15 cellular contexts compared by ENCODE assay signal in the genomic region with DNA sequence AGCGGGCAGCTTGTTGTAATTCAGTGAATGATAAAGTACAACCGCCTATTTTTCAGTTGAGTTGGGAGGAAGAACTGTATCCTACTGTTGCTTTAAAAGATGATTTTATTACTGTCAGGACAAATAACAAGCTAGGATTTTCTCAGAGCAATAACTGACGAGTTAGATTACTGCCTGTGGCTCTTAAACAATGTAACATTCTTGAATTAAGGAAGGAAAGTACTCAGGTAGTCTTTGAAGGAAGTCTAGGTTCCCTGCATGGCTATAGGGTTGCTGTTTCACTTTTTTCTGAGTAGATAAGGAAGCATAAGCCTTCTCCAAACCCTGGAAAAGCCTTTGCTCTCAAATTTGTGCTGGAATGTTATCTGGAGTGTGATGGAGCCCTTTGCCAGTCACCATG. TPM values are rescaled to one million over a fixed set of nuclear protein-coding genes. Genes with fewer than 3 reads are reported as not detected.
DNase-seq lines count a peak whose midpoint lies in the region; TF ChIP-seq lines count a peak whose summit lies in the region.
"Had no signal": no experiment of that assay in that cellular context is flagged by ENCODE, and none has a peak within 500 bp of the region (broad histone marks: within the 10 kb centered on the region; RNA-seq: fewer than 3 reads in every experiment).

No MANE protein-coding gene starts in this region.

- H3K9me3 ChIP-seq in cardiac muscle cell (ENCODE audit: low read depth) (no peaks in the 10 kb centered on the region), right atrium auricular region (no peaks in the 10 kb centered on the region), skeletal muscle tissue (ENCODE audit: control insufficient read depth in 3 of 3, low read length in 3 of 3) (no peaks in the 10 kb centered on the region), Karpas-422 (ENCODE audit: low read length) (no peaks in the 10 kb centered on the region)
- H3K9me3 ChIP-seq: BLaER1 treated with 17β-estradiol and CSF1 and Interleukin-3, amounts not matched to agents 10 nM and 100 nM; HAP-1 had no signal

- H3K9me2 ChIP-seq in Karpas-422 (replicated peaks; ENCODE audit: insufficient read depth, low read length): no peaks in the 10 kb centered on the region

- intact Hi-C loops in cardiac septum (cut with DNase I): no loop called here

- H3K4me1 ChIP-seq in cardiac muscle cell (ENCODE audit: low read depth): peaks cover 23% of the 10 kb centered on the region
- H3K4me1 ChIP-seq in right atrium auricular region: peaks cover 0 to 44% of the 10 kb centered on the region in 2 donors
- peaks cover 13 to 19% (median 14%) of the 10 kb centered on the region in 3 donors for H3K4me1 ChIP-seq in skeletal muscle tissue (ENCODE audit: control insufficient read depth in 3 of 3, insufficient read depth in 3 of 3, low read length in 3 of 3)
- H3K4me1 ChIP-seq in Karpas-422 (ENCODE audit: low read length): peaks cover 11% of the 10 kb centered on the region
- H3K4me1 ChIP-seq: BLaER1 treated with 17β-estradiol and CSF1 and Interleukin-3, amounts not matched to agents 10 nM and 100 nM had no signal

- H4K20me1 ChIP-seq in Karpas-422 (ENCODE audit: insufficient read depth, low read depth, low read length): no peaks in the 10 kb centered on the region
- H4K20me1 ChIP-seq: BLaER1 treated with 17β-estradiol and CSF1 and Interleukin-3, amounts not matched to agents 10 nM and 100 nM had no signal

- H3K4me2 ChIP-seq in Karpas-422 (ENCODE audit: low read depth, low read length, poor library complexity, severe bottlenecking): no peak overlapping the region
- H3K4me2 ChIP-seq: BLaER1 treated with 17β-estradiol and CSF1 and Interleukin-3, amounts not matched to agents 10 nM and 100 nM had no signal

- H3K4me3 ChIP-seq in cardiac muscle cell: no peak overlapping the region
- H3K4me3 ChIP-seq in right atrium auricular region: peak overlapping the region in 1 of 2 donors; percentile 15
- H3K4me3 ChIP-seq in skeletal muscle tissue (ENCODE audit: low read length in 3 of 3): no peak overlapping the region
- no peak overlapping the region for H3K4me3 ChIP-seq in Karpas-422 (ENCODE audit: low read length)
- H3K4me3 ChIP-seq: BLaER1 treated with 17β-estradiol and CSF1 and Interleukin-3, amounts not matched to agents 10 nM and 100 nM; HAP-1 had no signal

- DNase-seq in cardiac muscle cell (ENCODE audit: low read depth in 1 of 2, low spot score in 1 of 2) (peak in 1 of 2 donors; percentile 18), cardiac septum (ENCODE audit: low spot score) (no peak), right atrium auricular region (ENCODE audit: low spot score) (no peak), SW 1271 (lab: John Stamatoyannopoulos, UW) (no peak), Karpas-422 (no peak), NOMO-1 treated with DMSO at 0.1 percent for 48 hours (lab: John Stamatoyannopoulos, UW; ENCODE audit: unreplicated experiment) (no peak)
- no peak for DNase-seq in activated CD4-positive, alpha-beta T cell treated with anti-CD3 and anti-CD28 coated beads, Interleukin-2, amount 50 U/mL, for 4 hours
- DNase-seq: NCI-H1436, NCI-H2029 treated with DMSO at 0.1 percent for 48 hours, NCI-H524 treated with DMSO at 0.1 percent for 48 hours, OCI-M1 had no signal

- no peak overlapping the region for H3K9ac ChIP-seq in skeletal muscle tissue (ENCODE audit: low read depth in 1 of 3, low read length in 3 of 3)
- no peak overlapping the region for H3K9ac ChIP-seq in Karpas-422 (ENCODE audit: low read length)
- H3K9ac ChIP-seq: BLaER1 treated with 17β-estradiol and CSF1 and Interleukin-3, amounts not matched to agents 10 nM and 100 nM had no signal

- H3K27ac ChIP-seq in cardiac muscle cell (peak overlapping the region; percentile 66), right atrium auricular region (peak overlapping the region; percentile 52 to 74), skeletal muscle tissue (ENCODE audit: low read depth, low read length) (peak overlapping the region; percentile 32), Karpas-422 (ENCODE audit: low read length) (no peak overlapping the region)
- H3K27ac ChIP-seq: BLaER1 treated with 17β-estradiol and CSF1 and Interleukin-3, amounts not matched to agents 10 nM and 100 nM; RWPE1 had no signal

- TF ChIP-seq CTCF in cardiac muscle cell (IDR thresholded peaks at IDR 0.05; ENCODE audit: low read depth, low read length): no peak
- no peak for TF ChIP-seq CTCF in right atrium auricular region (IDR thresholded peaks at IDR 0.05)

- no peaks in the 10 kb centered on the region for H3K36me3 ChIP-seq in cardiac muscle cell
- H3K36me3 ChIP-seq in right atrium auricular region: peaks cover 5% of the 10 kb centered on the region
- H3K36me3 ChIP-seq in skeletal muscle tissue (ENCODE audit: control insufficient read depth in 3 of 3, insufficient read depth in 3 of 3, low read length in 3 of 3): no peaks in the 10 kb centered on the region
- no peaks in the 10 kb centered on the region for H3K36me3 ChIP-seq in Karpas-422 (ENCODE audit: insufficient read depth, low read length)
- H3K36me3 ChIP-seq: HAP-1 had no signal

- H3K79me2 ChIP-seq in Karpas-422 (ENCODE audit: low read length): peaks cover 55% of the 10 kb centered on the region

- H3K27me3 ChIP-seq in cardiac muscle cell (no peaks in the 10 kb centered on the region), right atrium auricular region (no peaks in the 10 kb centered on the region), skeletal muscle tissue (ENCODE audit: control insufficient read depth in 3 of 3, insufficient read depth in 3 of 3, low read length in 3 of 3) (no peaks in the 10 kb centered on the region), Karpas-422 (ENCODE audit: low read length) (no peaks in the 10 kb centered on the region)
- H3K27me3 ChIP-seq: BLaER1 treated with 17β-estradiol and CSF1 and Interleukin-3, amounts not matched to agents 10 nM and 100 nM had no signal

- H2AFZ ChIP-seq in Karpas-422 (ENCODE audit: low read length): no peak overlapping the region

RNA-seq across cellular contexts. Expression of a gene that starts 17.6 kb away (rescaled TPM):
- total RNA-seq in cardiac muscle cell (27.4 and 30.8 TPM in 2 replicates), cardiac septum (19.5 TPM), right atrium auricular region (10 to 100 TPM; 10.7 to 17.8 TPM), skeletal muscle tissue (11.0 TPM)
- polyA plus RNA-seq in cardiac muscle cell: 22.9 and 25.9 TPM in 2 replicates
- 35.1 and 50.2 TPM in 2 replicates for total RNA-seq in Karpas-422 (2014; rRNA removed; shearing (Covaris generic); ENCODE audit: low replicate concordance)
